In the genomic region with DNA sequence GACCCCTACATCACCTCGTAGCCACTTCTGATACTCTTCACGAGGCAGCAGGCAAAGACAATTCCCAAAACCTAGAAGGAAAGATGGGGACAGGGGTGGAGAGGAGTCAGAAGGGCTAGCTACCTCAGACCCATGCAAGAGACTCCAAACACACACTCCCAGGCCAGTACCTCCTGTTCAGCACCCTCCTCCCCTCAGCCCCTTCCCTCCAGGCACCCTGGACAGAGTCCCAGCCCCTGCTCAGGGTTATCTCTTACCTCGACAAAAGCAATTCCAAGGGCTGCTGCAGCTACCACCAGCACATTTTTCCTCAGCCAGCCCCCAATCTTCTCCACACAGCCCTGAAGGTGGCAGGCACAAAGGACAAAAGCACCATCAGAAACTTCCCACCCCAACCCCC, we compare ENCODE assay signal across 10 cellular contexts. TPM values are rescaled to one million over a fixed set of nuclear protein-coding genes. Genes with fewer than 3 reads are reported as not detected.
DNase-seq lines count a peak whose midpoint lies in the region; ATAC-seq and TF ChIP-seq lines count a peak whose summit lies in the region.
"Had no signal": no experiment of that assay in that cellular context is flagged by ENCODE, and none has a peak within 500 bp of the region (broad histone marks: within the 10 kb centered on the region; RNA-seq: fewer than 3 reads in every experiment).

No MANE protein-coding gene starts in this region.

- intact Hi-C loops in sigmoid colon (cut with DNase I): no loop called here

- H3K36me3 ChIP-seq in HEK293 (ENCODE audit: control insufficient read depth in 2 of 2, insufficient read depth in 1 of 2, low read length in 2 of 2) (peaks cover 12 to 53% of the 10 kb centered on the region in 2 experiments), sigmoid colon (peaks cover 19 to 36% (median 23%) of the 10 kb centered on the region in 4 donors)
- H3K36me3 ChIP-seq: ovary had no signal

- H3K27ac ChIP-seq in HEK293 (ENCODE audit: extremely low read depth, low read depth, low read length): no peak overlapping the region
- peak overlapping the region; percentile 98 for H3K27ac ChIP-seq in epithelial cell of prostate
- H3K27ac ChIP-seq in sigmoid colon: peak overlapping the region; percentile 100
- H3K27ac ChIP-seq: ovary had no signal

- CTCF ChIA-PET in HEK293 (lab: Yijun Ruan, JAX): interaction anchor here (0.8 to 7.0 kb wide), 5 partner anchors 12 to 80 kb away, joined by 3 to 127 read pairs (median 8); partner anchors contain the start of gene ITGA7

- no peak for TF ChIP-seq EP300 in sigmoid colon (IDR thresholded peaks at IDR 0.05)

- 60 to 78% methylated on average over 3 of the region's 3 CpGs for WGBS in sigmoid colon, 2 donors

- TF ChIP-seq CTCF in HEK293 (tag by site-specific recombination; IDR thresholded peaks at IDR 0.05) (no peak), sigmoid colon (IDR thresholded peaks at IDR 0.05) (no peak), omental fat pad (IDR thresholded peaks at IDR 0.05) (no peak)

- TF ChIP-seq POLR2A in sigmoid colon (IDR thresholded peaks at IDR 0.05): no peak

- no peaks in the 10 kb centered on the region for H3K27me3 ChIP-seq in sigmoid colon
- H3K27me3 ChIP-seq: adrenal gland, ovary had no signal

- no peaks in the 10 kb centered on the region for H3K9me3 ChIP-seq in HEK293 (ENCODE audit: control insufficient read depth, insufficient read depth, low read depth, low read length)
- no peaks in the 10 kb centered on the region for H3K9me3 ChIP-seq in sigmoid colon
- H3K9me3 ChIP-seq: adrenal gland, ovary had no signal

- DNase-seq in epithelial cell of prostate (ENCODE audit: low read depth, low spot score) (no peak), sigmoid colon (peak; percentile 56), omental fat pad (ENCODE audit: low spot score) (no peak), NK-92 (lab: John Stamatoyannopoulos, UW; ENCODE audit: unreplicated experiment) (no peak), NCI-H345 (lab: John Stamatoyannopoulos, UW) (no peak)
- DNase-seq: DMS153, NCI-H187 had no signal

- H3K4me1 ChIP-seq in HEK293 (ENCODE audit: control insufficient read depth, insufficient read depth, low read length) (no peaks in the 10 kb centered on the region; the same call in 1 of the 2 replicates), sigmoid colon (peaks cover 0 to 80% (median 77%) of the 10 kb centered on the region in 4 donors)

- POLR2A ChIA-PET in HEK293 (lab: Yijun Ruan, JAX): interaction anchor here (0.8 to 1.9 kb wide), 4 partner anchors 10 to 20 kb away, joined by 3 to 17 read pairs (median 4); partner anchors contain the start of gene BLOC1S1

- ATAC-seq in omental fat pad (ENCODE audit: low FRiP score): no peak

- H3K4me3 ChIP-seq in HEK293 (ENCODE audit: low read depth, low read length): no peak overlapping the region
- H3K4me3 ChIP-seq in sigmoid colon: no peak overlapping the region
- H3K4me3 ChIP-seq: adrenal gland, ovary had no signal

TF ChIP-seq in HEK293, 187 proteins besides CTCF, POLR2A, EP300 and RAD21:
- TF ChIP-seq ZNF654 (tag by site-specific recombination; IDR thresholded peaks at IDR 0.05; ENCODE audit: low read depth) (no peak), ZSCAN5A (tag by site-specific recombination; IDR thresholded peaks at IDR 0.05) (no peak), REST (tag by site-specific recombination; IDR thresholded peaks at IDR 0.05) (peak; percentile 81), ZNF768 (tag by site-specific recombination; IDR thresholded peaks at IDR 0.05) (no peak), ZSCAN30 (tag by site-specific recombination; IDR thresholded peaks at IDR 0.05) (no peak)

RNA-seq across cellular contexts. Expression of gene CD63, which starts 3.3 kb away (rescaled TPM):
- total RNA-seq in sigmoid colon: 100 to 1,000 TPM; 670 to 933 (median 849) TPM
- 1,000 to 10,000 TPM in 1 of 3 donors, 100 to 1,000 TPM in 2; 450 to 1,058 (median 486) TPM for polyA plus RNA-seq in sigmoid colon
- total RNA-seq in omental fat pad: 1,000 to 10,000 TPM in 2 of 4 donors, 100 to 1,000 TPM in 2; 736 to 1,401 (median 892) TPM

RNA-seq across cellular contexts. Expression of gene RDH5, which starts 5.4 kb away (rescaled TPM):
- total RNA-seq in sigmoid colon (10 to 100 TPM; 11.2 to 37.5 (median 32.1) TPM), omental fat pad (100 to 1,000 TPM in 2 of 4 donors, 10 to 100 TPM in 2; 77.4 to 119 (median 100) TPM)
- 10 to 100 TPM in 2 of 3 donors, 1 to 10 TPM in 1; 8.4 to 34.4 (median 27.1) TPM for polyA plus RNA-seq in sigmoid colon

RNA-seq across cellular contexts. Expression of gene BLOC1S1, which starts 9.7 kb away (rescaled TPM):
- total RNA-seq in sigmoid colon (100 to 1,000 TPM; 173 to 356 (median 317) TPM), omental fat pad (100 to 1,000 TPM; 168 to 247 (median 213) TPM)
- 100 to 1,000 TPM; 329 to 655 (median 634) TPM for polyA plus RNA-seq in sigmoid colon

RNA-seq across cellular contexts. Expression of gene GDF11, which starts 17.4 kb away (rescaled TPM):
- 10 to 100 TPM in 1 of 4 donors, 1 to 10 TPM in 3; 4.3 to 12.2 (median 4.6) TPM for total RNA-seq in sigmoid colon
- polyA plus RNA-seq in sigmoid colon: 1 to 10 TPM; 1.2 to 3.9 (median 2.4) TPM
- total RNA-seq in omental fat pad: 1 to 10 TPM; 1.9 to 5.4 (median 2.5) TPM

RNA-seq across cellular contexts. Expression of gene ITGA7, which starts 17.9 kb away (rescaled TPM):
- total RNA-seq in sigmoid colon: 100 to 1,000 TPM in 3 of 4 donors, 10 to 100 TPM in 1; 66.6 to 588 (median 204) TPM
- 10 to 100 TPM in 1 of 3 donors, 1 to 10 TPM in 2; 1.8 to 21.0 (median 3.6) TPM for polyA plus RNA-seq in sigmoid colon
- 100 to 1,000 TPM; 101 to 207 (median 156) TPM for total RNA-seq in omental fat pad
